ENCODE assay signal across 6 cellular contexts in the genomic region with DNA sequence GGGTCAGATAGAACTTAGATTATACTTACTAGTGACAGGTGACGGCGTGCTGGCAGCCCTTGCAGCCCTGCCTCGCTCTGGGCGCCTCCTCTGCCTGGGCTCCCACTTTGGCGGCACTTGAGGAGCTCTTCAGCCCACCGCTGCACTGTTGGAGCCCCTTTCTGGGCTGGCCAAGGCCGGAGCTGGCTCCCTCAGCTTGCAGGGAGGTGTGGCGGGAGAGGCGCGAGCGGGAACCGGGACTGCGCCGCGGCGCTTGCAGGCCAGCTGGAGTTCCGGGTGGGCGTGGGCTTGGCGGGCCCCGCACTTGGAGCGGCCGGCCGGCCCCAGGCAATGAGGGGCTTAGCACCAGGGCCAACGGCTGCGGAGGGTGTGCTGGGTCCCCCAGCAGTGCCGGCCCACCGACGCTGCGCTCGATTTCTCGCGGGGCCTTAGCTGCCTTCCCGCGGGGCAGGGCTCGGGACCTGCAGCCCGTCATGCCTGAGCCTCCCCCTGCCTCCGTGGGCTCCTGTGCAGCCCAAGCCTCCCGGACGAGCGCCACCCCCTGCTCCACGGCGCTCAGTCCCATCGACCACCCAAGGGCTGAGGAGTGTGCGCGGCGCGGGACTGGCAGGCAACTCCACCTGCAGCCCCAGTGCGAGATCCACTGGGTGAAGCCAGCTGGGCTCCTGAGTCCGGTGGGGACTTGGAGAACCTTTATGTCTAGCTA.
DNase-seq lines count a peak whose midpoint lies in the region; ATAC-seq, FAIRE-seq and TF ChIP-seq lines count a peak whose summit lies in the region.
"Not testable (repeated sequence)": the region's sequence is repeated elsewhere in the genome, so short reads cannot be mapped to it uniquely, and the experiment has no call there.

No MANE protein-coding gene starts in this region.

- H3K9me3 Mint-ChIP-seq in WTC11, endodermal cell: not testable (repeated sequence)

- not testable (repeated sequence) for FAIRE-seq in kidney (lab: Jason Lieb, UNC)

- not testable (repeated sequence) for H3K79me1 ChIP-seq in neuronal stem cell (ENCODE audit: low read depth, low read length)

- H3K18ac ChIP-seq in neuronal stem cell (ENCODE audit: low read length), result not testable (repeated sequence)

- H3K9ac ChIP-seq in endodermal cell (ENCODE audit: extremely low read depth, low read length, poor library complexity, severe bottlenecking); kidney (ENCODE audit: low read length in 2 of 2); neuronal stem cell (ENCODE audit: low read depth, low read length, poor library complexity): not testable (repeated sequence)

- not testable (repeated sequence) for H2BK5ac ChIP-seq in neuronal stem cell (ENCODE audit: low read length)

- 97 to 98% methylated on average over 24 to 49 of the region's 49 CpGs for WGBS in endodermal cell (ENCODE audit: insufficient coverage in 1 of 2, insufficient read length in 1 of 2), 2 experiments
- WGBS in neuronal stem cell (ENCODE audit: extremely low coverage in 2 of 2, insufficient read length in 2 of 2, insufficient replicate concordance in 1 of 2), 2 donors, result no CpG with 5 or more reads among the region's 49 CpGs
- WGBS in sigmoid colon, 2 donors, result 94 to 95% methylated on average over 49 of the region's 49 CpGs

- not testable (repeated sequence) for TF ChIP-seq POLR2A in sigmoid colon (IDR thresholded peaks at IDR 0.05)

- POLR2A ChIA-PET in WTC11 (lab: Charles Lee), result interaction anchor here (0.6 kb wide), 1 partner anchor 75 kb away, joined by 4 read pairs; no protein-coding TSS in a partner anchor

- not testable (repeated sequence) for H2BK120ac ChIP-seq in neuronal stem cell (ENCODE audit: low read depth, low read length)

- DNase-seq in WTC11 (ENCODE audit: low spot score) (peak; percentile 11), Right ventricle myocardium superior (peak; percentile 27), kidney (peak; percentile 47), sigmoid colon (peak; percentile 56)
- not testable (repeated sequence) for DNase-seq in endodermal cell; neuronal stem cell (ENCODE audit: low spot score)

- not testable (repeated sequence) for H3K9me3 ChIP-seq in endodermal cell (ENCODE audit: control insufficient read depth, low read length); kidney (ENCODE audit: control insufficient read depth in 1 of 2, low read length in 2 of 2); neuronal stem cell (replicated peaks in 1 of 2; ENCODE audit: control insufficient read depth in 2 of 2, insufficient read depth in 1 of 2, low read depth in 1 of 2, low read length in 2 of 2); sigmoid colon

- not testable (repeated sequence) for H3K23ac ChIP-seq in neuronal stem cell (ENCODE audit: low read depth, low read length, poor library complexity)

- H2AK5ac ChIP-seq in neuronal stem cell (ENCODE audit: low read depth, low read length), result not testable (repeated sequence)

- not testable (repeated sequence) for H3K14ac ChIP-seq in neuronal stem cell (ENCODE audit: low read length)

- not testable (repeated sequence) for TF ChIP-seq EP300 in sigmoid colon (IDR thresholded peaks at IDR 0.05)

- not testable (repeated sequence) for H3K4me1 Mint-ChIP-seq in WTC11, endodermal cell

- not testable (repeated sequence) for H2AFZ ChIP-seq in neuronal stem cell (ENCODE audit: low read length)

- H3K4me1 ChIP-seq in endodermal cell (ENCODE audit: control insufficient read depth, insufficient read depth, low read length); kidney (ENCODE audit: control insufficient read depth in 1 of 2, insufficient read depth in 1 of 2, low read depth in 1 of 2, low read length in 2 of 2); neuronal stem cell (ENCODE audit: control insufficient read depth in 2 of 2, insufficient read depth in 1 of 2, low read depth in 1 of 2, low read length in 2 of 2); sigmoid colon: not testable (repeated sequence)

- not testable (repeated sequence) for H3K4me3 Mint-ChIP-seq in WTC11
- peak overlapping the region; percentile 23 for H3K4me3 Mint-ChIP-seq in endodermal cell

- not testable (repeated sequence) for H3K4ac ChIP-seq in neuronal stem cell (ENCODE audit: low read length)

- intact Hi-C loops in Right ventricle myocardium superior (cut with DNase I); kidney (cut with DNase I); sigmoid colon (cut with DNase I): not testable (repeated sequence)

- ATAC-seq in WTC11; Right ventricle myocardium superior (ENCODE audit: poor library complexity): not testable (repeated sequence)

- not testable (repeated sequence) for H3K27me3 Mint-ChIP-seq in WTC11 (ENCODE audit: low read depth)
- peaks cover 12% of the 10 kb centered on the region for H3K27me3 Mint-ChIP-seq in endodermal cell (ENCODE audit: insufficient read depth)

- not testable (repeated sequence) for H3K27ac Mint-ChIP-seq in WTC11, endodermal cell

- H3K27ac ChIP-seq in endodermal cell (ENCODE audit: low read depth, low read length); kidney (ENCODE audit: low read depth in 2 of 2, low read length in 2 of 2); neuronal stem cell (replicated peaks; ENCODE audit: low read length); sigmoid colon: not testable (repeated sequence)

- H4K8ac ChIP-seq in neuronal stem cell (ENCODE audit: low read depth, low read length), result not testable (repeated sequence)

- peak overlapping the region; percentile 54 for H2BK12ac ChIP-seq in neuronal stem cell (ENCODE audit: low read length)

- not testable (repeated sequence) for H3K27me3 ChIP-seq in endodermal cell (ENCODE audit: control insufficient read depth, insufficient read depth, low read length, poor library complexity, severe bottlenecking); neuronal stem cell (ENCODE audit: control insufficient read depth in 3 of 3, insufficient read depth in 3 of 3, low read depth in 1 of 3, low read length in 3 of 3); sigmoid colon

- H2BK15ac ChIP-seq in neuronal stem cell (ENCODE audit: low read length), result not testable (repeated sequence)

- not testable (repeated sequence) for H3K36me3 ChIP-seq in endodermal cell (ENCODE audit: control insufficient read depth, insufficient read depth, low read length); kidney (ENCODE audit: control insufficient read depth in 1 of 2, insufficient read depth in 2 of 2, low read length in 2 of 2); neuronal stem cell (replicated peaks in 1 of 2; ENCODE audit: control insufficient read depth in 2 of 2, insufficient read depth in 2 of 2, low read length in 2 of 2); sigmoid colon

- TF ChIP-seq CTCF in WTC11 (IDR thresholded peaks at IDR 0.05); endodermal cell (conservative IDR thresholded peaks at IDR 0.05); kidney (IDR thresholded peaks at IDR 0.05; ENCODE audit: borderline replicate concordance, extremely low read depth, insufficient read depth); sigmoid colon (IDR thresholded peaks at IDR 0.05): not testable (repeated sequence)

- H4K91ac ChIP-seq in neuronal stem cell (ENCODE audit: low read depth, low read length, poor library complexity), result not testable (repeated sequence)

- H3K36me3 Mint-ChIP-seq in WTC11; endodermal cell (ENCODE audit: low read depth): not testable (repeated sequence)

- H3K4me3 ChIP-seq in endodermal cell (ENCODE audit: low read length); kidney (ENCODE audit: low read length in 2 of 2); neuronal stem cell (ENCODE audit: low read length in 2 of 2); sigmoid colon: not testable (repeated sequence)

- CTCF ChIA-PET in WTC11 (lab: Charles Lee), result not testable (repeated sequence)

- H3K4me2 ChIP-seq in neuronal stem cell (ENCODE audit: insufficient read depth, low read length, poor library complexity, severe bottlenecking), result not testable (repeated sequence)
